ENCODE assay signal across 1 cellular context in genomic region chr16:85524630-85525463, GRCh38.
TF ChIP-seq lines count a peak whose summit lies in the region.

No MANE protein-coding gene starts in this region.

TF ChIP-seq in GM23338, 12 proteins besides CTCF, POLR2A, EP300 and RAD21 (continued from another document):
- no peak for TF ChIP-seq ETS1 (IDR thresholded peaks at IDR 0.05)
- TF ChIP-seq STAT1 (IDR thresholded peaks at IDR 0.05; ENCODE audit: unreplicated experiment) = no peak
- no peak for TF ChIP-seq POLR2AphosphoS5 (IDR thresholded peaks at IDR 0.05; ENCODE audit: low read depth)
TF ChIP-seq in GM23338: peak in this region for 0.
